1 cellular context compared by ENCODE assay signal in genomic region chr1:46527474-46528296, GRCh38.
TF ChIP-seq lines count a peak whose summit lies in the region.

No MANE protein-coding gene starts in this region.

TF ChIP-seq in K562, 482 proteins besides CTCF, POLR2A, EP300 and RAD21 (continued from another document and continues in another):
- TF ChIP-seq CHD7 (IDR thresholded peaks at IDR 0.05; ENCODE audit: low read depth, low read length), result no peak
- no peak for TF ChIP-seq HCFC1 (IDR thresholded peaks at IDR 0.05; ENCODE audit: low read depth, low read length)
- TF ChIP-seq CBFA2T3 (IDR thresholded peaks at IDR 0.05), result peak; percentile 62
- 0 out of 2 replicates have a peak, but pooled peaks have one; percentile 3 for TF ChIP-seq CBFA2T2 (conservative IDR thresholded peaks at IDR 0.05)
- no peak for TF ChIP-seq ZNF445 (CRISPR knock-in tag; IDR thresholded peaks at IDR 0.05; ENCODE audit: low read depth)
- no peak for TF ChIP-seq DIDO1 (tag; IDR thresholded peaks at IDR 0.05; ENCODE audit: low read depth)
- no peak for TF ChIP-seq ZNF133 (CRISPR knock-in tag; IDR thresholded peaks at IDR 0.05)
- peak; percentile 84; the same call in 1 of the 2 replicates for TF ChIP-seq ARID3A (IDR thresholded peaks at IDR 0.05; ENCODE audit: borderline replicate concordance, low read depth, low read length)
- TF ChIP-seq ZNF408 (CRISPR knock-in tag; IDR thresholded peaks at IDR 0.05; ENCODE audit: low read depth), result no peak
- TF ChIP-seq ZNF253 (CRISPR knock-in tag; conservative IDR thresholded peaks at IDR 0.05), result no peak
- peak; percentile 95 for TF ChIP-seq CC2D1A (IDR thresholded peaks at IDR 0.05)
- no peak for TF ChIP-seq XRCC3 (IDR thresholded peaks at IDR 0.05)
- TF ChIP-seq MTF1 (CRISPR knock-in tag; IDR thresholded peaks at IDR 0.05; ENCODE audit: borderline replicate concordance), result no peak
- TF ChIP-seq CREB5 (CRISPR knock-in tag; IDR thresholded peaks at IDR 0.05), result no peak
- no peak for TF ChIP-seq BRD9 (IDR thresholded peaks at IDR 0.05; ENCODE audit: low read depth, partially characterized antibody)
- TF ChIP-seq TCF15 (CRISPR knock-in tag; IDR thresholded peaks at IDR 0.05), result no peak
- 0 out of 2 replicates have a peak, but pooled peaks have one; percentile 46 for TF ChIP-seq THRB (CRISPR knock-in tag; conservative IDR thresholded peaks at IDR 0.05)
- TF ChIP-seq ZFX (CRISPR knock-in tag; IDR thresholded peaks at IDR 0.05), result no peak; the same call in 1 of the 2 replicates
- no peak for TF ChIP-seq TSHZ1 (CRISPR knock-in tag; IDR thresholded peaks at IDR 0.05)
- TF ChIP-seq PRMT5 (CRISPR knock-in tag; IDR thresholded peaks at IDR 0.05), result no peak
- TF ChIP-seq ZSCAN32 (CRISPR knock-in tag; IDR thresholded peaks at IDR 0.05), result no peak
- TF ChIP-seq EP400 (IDR thresholded peaks at IDR 0.05), result no peak
- TF ChIP-seq FOXP4 (CRISPR knock-in tag; IDR thresholded peaks at IDR 0.05; ENCODE audit: borderline replicate concordance), result no peak
- TF ChIP-seq ZNF785 (CRISPR knock-in tag; IDR thresholded peaks at IDR 0.05), result no peak
- TF ChIP-seq ARID3B (CRISPR knock-in tag; IDR thresholded peaks at IDR 0.05; ENCODE audit: borderline replicate concordance), result no peak
- peak in 1 of 2 experiments; percentile 72; a peak in 1 of 4 replicates for TF ChIP-seq ARNT (IDR thresholded peaks at IDR 0.05)
- TF ChIP-seq ELF2 (CRISPR knock-in tag; IDR thresholded peaks at IDR 0.05), result no peak
- TF ChIP-seq TFAP4 (CRISPR knock-in tag; IDR thresholded peaks at IDR 0.05; ENCODE audit: borderline replicate concordance), result peak; percentile 72; the same call in 1 of the 2 replicates
- TF ChIP-seq HOXB6 (CRISPR knock-in tag; IDR thresholded peaks at IDR 0.05; ENCODE audit: borderline replicate concordance), result no peak
- TF ChIP-seq CBX2 (IDR thresholded peaks at IDR 0.05; ENCODE audit: insufficient read depth, low read length, poor library complexity, severe bottlenecking), result no peak
- TF ChIP-seq LEF1 (IDR thresholded peaks at IDR 0.05), result peak; percentile 36; the same call in 1 of the 2 replicates
- no peak for TF ChIP-seq STAT5A (IDR thresholded peaks at IDR 0.05; ENCODE audit: borderline replicate concordance, low read length)
- TF ChIP-seq FOXM1 (IDR thresholded peaks at IDR 0.05; ENCODE audit: low read depth), result no peak
- TF ChIP-seq FOXM1 (CRISPR knock-in tag; IDR thresholded peaks at IDR 0.05; ENCODE audit: low read depth), result no peak
